24 cellular contexts compared by ENCODE assay signal in the genomic region with DNA sequence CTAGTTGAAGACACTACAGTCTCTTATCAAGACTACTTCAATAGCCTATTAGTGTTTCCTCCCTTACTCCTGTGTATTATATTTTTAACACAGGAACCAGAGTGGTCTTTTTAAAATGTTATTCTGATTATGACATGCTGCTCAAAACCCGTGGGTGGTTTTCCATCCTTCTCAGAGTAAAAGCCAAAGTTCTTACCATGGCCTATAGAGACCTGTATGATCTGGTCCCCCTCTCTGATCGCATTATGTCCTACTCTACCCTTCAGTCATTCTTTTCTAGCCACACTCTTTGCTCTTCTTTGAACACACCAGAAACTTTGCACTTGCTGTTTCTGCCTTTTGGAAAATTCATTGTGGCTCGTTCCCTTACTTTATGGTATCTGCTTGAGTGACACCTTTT. TPM values are rescaled to one million over a fixed set of nuclear protein-coding genes. Genes with fewer than 3 reads are reported as not detected.
A peak's percentile ranks its signal among the peaks of the same experiment; 100 is the strongest.
DNase-seq lines count a peak whose midpoint lies in the region; ATAC-seq, FAIRE-seq and TF ChIP-seq lines count a peak whose summit lies in the region.
"Had no signal": no experiment of that assay in that cellular context is flagged by ENCODE, and none has a peak within 500 bp of the region (broad histone marks: within the 10 kb centered on the region; RNA-seq: fewer than 3 reads in every experiment).

No MANE protein-coding gene starts in this region.

- H3K9me3 ChIP-seq in Loucy (ENCODE audit: insufficient read depth, low read depth, low read length), result no peaks in the 10 kb centered on the region
- H3K9me3 ChIP-seq: BE2C had no signal

- H2AFZ ChIP-seq in Loucy (ENCODE audit: low read length), result no peak overlapping the region
- H2AFZ ChIP-seq: GM23338 had no signal

- H3K4me3 ChIP-seq in Loucy (ENCODE audit: low read length, poor library complexity, severe bottlenecking), result no peak overlapping the region
- H3K4me3 ChIP-seq: GM23338 had no signal

- H3K27me3 ChIP-seq in Loucy (ENCODE audit: insufficient read depth, low read length, poor library complexity, severe bottlenecking), result no peaks in the 10 kb centered on the region
- H3K27me3 ChIP-seq: BE2C had no signal

- peaks cover 26% of the 10 kb centered on the region for H3K4me1 ChIP-seq in Loucy (ENCODE audit: insufficient read depth, low read length, poor library complexity, severe bottlenecking)

- CTCF ChIA-PET in activated naive CD4-positive, alpha-beta T cell treated with anti-CD3 and anti-CD28 coated beads, Interleukin-2, amount 10 ng/mL, durations not matched to agents 7 days and 5 days (lab: Charles Lee), result interaction anchor here (1.3 to 1.5 kb wide), 2 partner anchors 27 to 42 kb away, joined by 3 to 7 read pairs; no protein-coding TSS in a partner anchor

- no peak for TF ChIP-seq POLR2A in GM18505 (IDR thresholded peaks at IDR 0.05; ENCODE audit: borderline replicate concordance, extremely low read depth, insufficient read depth, insufficient read length)

- no peaks in the 10 kb centered on the region for H3K4me1 Mint-ChIP-seq in activated naive CD4-positive, alpha-beta T cell treated with anti-CD3 and anti-CD28 coated beads, Interleukin-2, amount 10 ng/mL, durations not matched to agents 7 days and 5 days

- peak; percentile 11 for FAIRE-seq in GM19239 (lab: Jason Lieb, UNC)
- FAIRE-seq: A204.1, GM12891, GM18507, H54 had no signal

- no peak for DNase-seq in activated naive CD4-positive, alpha-beta T cell treated with anti-CD3 and anti-CD28 coated beads, Interleukin-2, amount 50 U/mL, for 72 hours (ENCODE audit: low spot score in 2 of 2)
- no peak for DNase-seq in activated naive CD4-positive, alpha-beta T cell treated with anti-CD3 and anti-CD28 coated beads, Interleukin-2, amount 10 ng/mL, durations not matched to agents 7 days and 5 days
- DNase-seq in GM19239 (ENCODE audit: insufficient read length, low spot score) (no peak), NCI-H1048 (lab: John Stamatoyannopoulos, UW) (no peak)
- DNase-seq in stimulated activated naive CD8-positive, alpha-beta T cell treated with anti-CD3 and anti-CD28 coated beads, Interleukin-15, Interleukin-2, amounts not matched to agents 100 U/mL and 50 U/mL, for 24 hours, result no peak
- DNase-seq: ACHN; BE2C; C1 segment of cervical spinal cord; CD4-positive, CD25-positive, alpha-beta regulatory T cell; CD8-positive, alpha-beta memory T cell; COR-L47; DMS 273 treated with DMSO at 0.1 percent for 48 hours; DMS53; DND-41; EL; HCEC 1CT had no signal

- H3F3A ChIP-seq in Loucy (ENCODE audit: low read depth), result 0 out of 2 replicates have a peak, but pooled peaks cover 4% of the 10 kb centered on the region

- peak; percentile 52 to 76 for ATAC-seq in activated naive CD4-positive, alpha-beta T cell treated with anti-CD3 and anti-CD28 coated beads, Interleukin-2, amount 50 U/mL, for 72 hours
- ATAC-seq in stimulated activated naive CD8-positive, alpha-beta T cell treated with anti-CD3 and anti-CD28 coated beads, Interleukin-15, Interleukin-2, amounts not matched to agents 100 U/mL and 50 U/mL, for 24 hours, result peak; percentile 88
- ATAC-seq in GM18505 (IDR thresholded peaks at IDR 0.05; ENCODE audit: unreplicated experiment), result no peak
- ATAC-seq: GM23338 had no signal

- no peaks in the 10 kb centered on the region for H3K27me3 Mint-ChIP-seq in activated naive CD4-positive, alpha-beta T cell treated with anti-CD3 and anti-CD28 coated beads, Interleukin-2, amount 10 ng/mL, durations not matched to agents 7 days and 5 days
- H3K27me3 Mint-ChIP-seq: CD4-positive, CD25-positive, alpha-beta regulatory T cell; CD8-positive, alpha-beta memory T cell had no signal

- no peak overlapping the region for H3K9ac ChIP-seq in Loucy (ENCODE audit: low read depth, low read length, poor library complexity, severe bottlenecking)

- peaks cover 48% of the 10 kb centered on the region for H3K79me2 ChIP-seq in Loucy (ENCODE audit: insufficient read depth, low read length)

- H3K4me2 ChIP-seq in Loucy (ENCODE audit: low read depth, low read length, poor library complexity, severe bottlenecking), result peak overlapping the region; percentile 23

- peaks cover 16% of the 10 kb centered on the region for H4K20me1 ChIP-seq in Loucy (ENCODE audit: insufficient read depth, low read length, poor library complexity, severe bottlenecking)

- H3K27ac Mint-ChIP-seq in activated naive CD4-positive, alpha-beta T cell treated with anti-CD3 and anti-CD28 coated beads, Interleukin-2, amount 50 U/mL, for 72 hours, result no peak overlapping the region
- H3K27ac Mint-ChIP-seq in activated naive CD4-positive, alpha-beta T cell treated with anti-CD3 and anti-CD28 coated beads, Interleukin-2, amount 10 ng/mL, durations not matched to agents 7 days and 5 days, result no peak overlapping the region
- H3K27ac Mint-ChIP-seq: CD4-positive, CD25-positive, alpha-beta regulatory T cell; CD8-positive, alpha-beta memory T cell; GM23338 had no signal

- H3K36me3 ChIP-seq in Loucy (ENCODE audit: insufficient read depth, low read length), result no peaks in the 10 kb centered on the region; the same call in 1 of the 2 replicates
- H3K36me3 ChIP-seq: BE2C had no signal

- no peak for TF ChIP-seq CTCF in Loucy (conservative IDR thresholded peaks at IDR 0.05; ENCODE audit: low read length)

- no peaks in the 10 kb centered on the region for H3K9me2 ChIP-seq in Loucy (replicated peaks; ENCODE audit: low read depth, low read length)

- no peaks in the 10 kb centered on the region for H3K9me3 Mint-ChIP-seq in activated naive CD4-positive, alpha-beta T cell treated with anti-CD3 and anti-CD28 coated beads, Interleukin-2, amount 50 U/mL, for 72 hours
- H3K9me3 Mint-ChIP-seq in activated naive CD4-positive, alpha-beta T cell treated with anti-CD3 and anti-CD28 coated beads, Interleukin-2, amount 10 ng/mL, durations not matched to agents 7 days and 5 days, result no peaks in the 10 kb centered on the region
- H3K9me3 Mint-ChIP-seq: CD4-positive, CD25-positive, alpha-beta regulatory T cell; CD8-positive, alpha-beta memory T cell; GM23338 had no signal

- H3K4me3 Mint-ChIP-seq in activated naive CD4-positive, alpha-beta T cell treated with anti-CD3 and anti-CD28 coated beads, Interleukin-2, amount 10 ng/mL, durations not matched to agents 7 days and 5 days, result no peak overlapping the region
- H3K4me3 Mint-ChIP-seq: CD4-positive, CD25-positive, alpha-beta regulatory T cell; CD8-positive, alpha-beta memory T cell; GM23338 had no signal

- H3K36me3 Mint-ChIP-seq in activated naive CD4-positive, alpha-beta T cell treated with anti-CD3 and anti-CD28 coated beads, Interleukin-2, amount 50 U/mL, for 72 hours, result no peaks in the 10 kb centered on the region
- no peaks in the 10 kb centered on the region for H3K36me3 Mint-ChIP-seq in activated naive CD4-positive, alpha-beta T cell treated with anti-CD3 and anti-CD28 coated beads, Interleukin-2, amount 10 ng/mL, durations not matched to agents 7 days and 5 days
- H3K36me3 Mint-ChIP-seq: CD4-positive, CD25-positive, alpha-beta regulatory T cell had no signal

RNA-seq across cellular contexts. Expression of gene RECK, which starts 13.8 kb away (rescaled TPM):
- 1 to 10 TPM; 7.0 to 7.6 TPM for total RNA-seq in activated naive CD4-positive, alpha-beta T cell treated with anti-CD3 and anti-CD28 coated beads, Interleukin-2, amount 50 U/mL, for 72 hours
- total RNA-seq: HT-29 had no signal
